ENCODE assay signal across 1 cellular context in genomic region chr7:44307905-44308740, GRCh38.
TF ChIP-seq lines count a peak whose summit lies in the region.

No MANE protein-coding gene starts in this region.

TF ChIP-seq in H1, 55 proteins besides CTCF, POLR2A, EP300 and RAD21 (continued from another document):
- TF ChIP-seq TAF1 (IDR thresholded peaks at IDR 0.05; ENCODE audit: low read depth, low read length) (no peak), SP4 (IDR thresholded peaks at IDR 0.05; ENCODE audit: low read length) (no peak), FOSL1 (IDR thresholded peaks at IDR 0.05; ENCODE audit: insufficient read depth, low read depth, low read length) (no peak), E2F6 (IDR thresholded peaks at IDR 0.05) (no peak), HDAC2 (IDR thresholded peaks at IDR 0.05; ENCODE audit: borderline replicate concordance in 1 of 2, low read depth in 2 of 2, low read length in 2 of 2) (no peak)
